ENCODE assay signal across 9 cellular contexts in genomic region chr9:1018121-1018520, GRCh38. TPM values are rescaled to one million over a fixed set of nuclear protein-coding genes. Genes with fewer than 3 reads are reported as not detected.
DNase-seq lines count a peak whose midpoint lies in the region; ATAC-seq and TF ChIP-seq lines count a peak whose summit lies in the region.
"Had no signal": no experiment of that assay in that cellular context is flagged by ENCODE, and none has a peak within 500 bp of the region (broad histone marks: within the 10 kb centered on the region; RNA-seq: fewer than 3 reads in every experiment).

No MANE protein-coding gene starts in this region.

- H2AFZ ChIP-seq in fibroblast of lung (ENCODE audit: low read length) = no peak overlapping the region

- no peaks in the 10 kb centered on the region for H3K79me2 ChIP-seq in fibroblast of lung (ENCODE audit: control insufficient read depth, insufficient read depth, low read length)

- no peak for TF ChIP-seq POLR2A in thyroid gland (IDR thresholded peaks at IDR 0.05)

- intact Hi-C loops in activated naive CD4-positive, alpha-beta T cell treated with anti-CD3 and anti-CD28 coated beads for 36 hours (cut with micrococcal nuclease) = loop anchor here (1.0 to 10.0 kb wide), 2 partner anchors 417 to 587 kb away; no protein-coding TSS in a partner anchor
- intact Hi-C loops in thyroid gland (cut with DNase I) = no loop called here
- intact Hi-C loops in CD14-positive monocyte (cut with micrococcal nuclease) = no loop called here

- ATAC-seq in HG02763 (IDR thresholded peaks at IDR 0.05; ENCODE audit: unreplicated experiment) = no peak
- ATAC-seq in GM19397 (IDR thresholded peaks at IDR 0.05; ENCODE audit: unreplicated experiment) = no peak

- H3K27ac ChIP-seq in fibroblast of lung (ENCODE audit: insufficient read depth, low read length) (no peak overlapping the region), thyroid gland (no peak overlapping the region)

- no peaks in the 10 kb centered on the region for H3K36me3 Mint-ChIP-seq in activated naive CD4-positive, alpha-beta T cell treated with anti-CD3 and anti-CD28 coated beads for 36 hours (ENCODE audit: low read depth)
- H3K36me3 Mint-ChIP-seq in CD14-positive monocyte = no peaks in the 10 kb centered on the region

- H3K9me3 ChIP-seq in NT2/D1 (ENCODE audit: insufficient read depth, low read length) (peaks cover 6% of the 10 kb centered on the region), fibroblast of lung (ENCODE audit: control insufficient read depth, insufficient read depth, low read depth, low read length) (no peaks in the 10 kb centered on the region), thyroid gland (no peaks in the 10 kb centered on the region)

- H4K20me1 ChIP-seq in fibroblast of lung (ENCODE audit: control insufficient read depth, extremely low read depth, insufficient read depth, low read length) = no peaks in the 10 kb centered on the region

- no peak overlapping the region for H3K4me3 ChIP-seq in NT2/D1 (ENCODE audit: insufficient read length, low read depth)
- no peak overlapping the region for H3K4me3 ChIP-seq in fibroblast of lung (replicated peaks in 1 of 4; ENCODE audit: control extremely low read depth in 1 of 4, insufficient read depth in 1 of 4, low read depth in 3 of 4, low read length in 4 of 4)
- no peak overlapping the region for H3K4me3 ChIP-seq in thyroid gland (replicated peaks in 1 of 3)

- H3K9ac ChIP-seq in NT2/D1 (ENCODE audit: insufficient read length, low read depth) (no peak overlapping the region), fibroblast of lung (ENCODE audit: insufficient read depth, low read length) (no peak overlapping the region)

- H3K27me3 Mint-ChIP-seq in activated naive CD4-positive, alpha-beta T cell treated with anti-CD3 and anti-CD28 coated beads for 36 hours (ENCODE audit: low read depth) = peaks cover 23% of the 10 kb centered on the region
- H3K27me3 Mint-ChIP-seq in CD14-positive monocyte (ENCODE audit: low read depth in 3 of 3) = peaks cover 15 to 46% (median 16%) of the 10 kb centered on the region in 3 donors

- H3K27ac Mint-ChIP-seq in activated naive CD4-positive, alpha-beta T cell treated with anti-CD3 and anti-CD28 coated beads for 36 hours = no peak overlapping the region
- peak overlapping the region in 1 of 7 donors; percentile 81 for H3K27ac Mint-ChIP-seq in CD14-positive monocyte

- H3K36me3 ChIP-seq in NT2/D1 (ENCODE audit: insufficient read depth, insufficient read length, low read length) (no peaks in the 10 kb centered on the region), fibroblast of lung (ENCODE audit: control insufficient read depth, insufficient read depth, low read length) (no peaks in the 10 kb centered on the region), thyroid gland (no peaks in the 10 kb centered on the region)

- H3K27me3 ChIP-seq in NT2/D1 (ENCODE audit: insufficient read depth, insufficient read length) (no peaks in the 10 kb centered on the region), fibroblast of lung (ENCODE audit: control insufficient read depth, insufficient read depth, low read length) (no peaks in the 10 kb centered on the region), thyroid gland (no peaks in the 10 kb centered on the region)

- 21 to 24% methylated on average over 10 of the region's 10 CpGs for WGBS in thyroid gland, 2 donors

- H3K9me3 Mint-ChIP-seq in activated naive CD4-positive, alpha-beta T cell treated with anti-CD3 and anti-CD28 coated beads for 36 hours = peaks cover 2% of the 10 kb centered on the region
- H3K9me3 Mint-ChIP-seq in CD14-positive monocyte = peaks cover 0 to 14% (median 10%) of the 10 kb centered on the region in 7 donors

- H3K4me1 Mint-ChIP-seq in activated naive CD4-positive, alpha-beta T cell treated with anti-CD3 and anti-CD28 coated beads for 36 hours (ENCODE audit: low read depth) = peaks cover 3% of the 10 kb centered on the region
- peaks cover 6% of the 10 kb centered on the region for H3K4me1 Mint-ChIP-seq in CD14-positive monocyte

- H3K4me2 ChIP-seq in fibroblast of lung (ENCODE audit: extremely low read depth, insufficient read depth, low read length) = no peak overlapping the region

- no peak overlapping the region for H3K4me3 Mint-ChIP-seq in activated naive CD4-positive, alpha-beta T cell treated with anti-CD3 and anti-CD28 coated beads for 36 hours
- H3K4me3 Mint-ChIP-seq in CD14-positive monocyte = peak overlapping the region in 1 of 2 donors; percentile 37

- CTCF ChIA-PET in activated naive CD4-positive, alpha-beta T cell treated with anti-CD3 and anti-CD28 coated beads for 36 hours (lab: Charles Lee) = interaction anchor here (0.8 to 2.6 kb wide), 2 partner anchors 9 to 14 kb away, joined by 4 to 14 read pairs; no protein-coding TSS in a partner anchor

- TF ChIP-seq CTCF in fibroblast of lung (conservative IDR thresholded peaks at IDR 0.05 in 1 of 2, IDR thresholded peaks at IDR 0.05 in 1 of 2; ENCODE audit: low read depth in 1 of 2, low read length in 2 of 2) (peak; percentile 16 to 29), thyroid gland (IDR thresholded peaks at IDR 0.05) (peak in 4 of 6 experiments; percentile 27 to 44 (median 38)), CD14-positive monocyte (IDR thresholded peaks at IDR 0.05) (no peak)

- DNase-seq in activated naive CD4-positive, alpha-beta T cell treated with anti-CD3 and anti-CD28 coated beads for 36 hours = peak; percentile 57
- DNase-seq in activated naive CD4-positive, alpha-beta T cell treated with Interleukin-2 at 50 U/mL for 16 hours = no peak
- peak; percentile 13 for DNase-seq in NT2/D1 (ENCODE audit: low read depth, low spot score)
- DNase-seq in fibroblast of lung (ENCODE audit: low read depth in 2 of 2) = no peak
- DNase-seq in thyroid gland = peak; percentile 31 to 41
- DNase-seq in CD14-positive monocyte (ENCODE audit: low spot score) = no peak
- DNase-seq: GF-D8 had no signal

- no peaks in the 10 kb centered on the region for H3K4me1 ChIP-seq in NT2/D1 (ENCODE audit: insufficient read depth, insufficient read length)
- no peaks in the 10 kb centered on the region for H3K4me1 ChIP-seq in fibroblast of lung (ENCODE audit: control insufficient read depth, extremely low read depth, insufficient read depth, low read length)
- H3K4me1 ChIP-seq in thyroid gland = no peaks in the 10 kb centered on the region

RNA-seq across cellular contexts. Expression of gene DMRT2, which starts 32.0 kb away (rescaled TPM):
- total RNA-seq in activated naive CD4-positive, alpha-beta T cell treated with anti-CD3 and anti-CD28 coated beads for 36 hours = not detected
- total RNA-seq in fibroblast of lung (not detected in 2 replicates), thyroid gland (under 1 TPM in 1 of 4 donors, not detected in 3; 0.45 TPM)
- polyA plus RNA-seq in fibroblast of lung (0.16 TPM in 1 of 2 replicates, not detected in the other), CD14-positive monocyte (not detected)
- 0.06 TPM in 1 of 2 replicates, not detected in the other for polyA plus RNA-seq in fibroblast of lung (2012)
- polyA minus RNA-seq in fibroblast of lung (ENCODE audit: low replicate concordance) = not detected in 2 replicates

RNA-seq across cellular contexts. Expression of gene DMRT3, which starts 41.7 kb away (rescaled TPM):
- total RNA-seq in activated naive CD4-positive, alpha-beta T cell treated with anti-CD3 and anti-CD28 coated beads for 36 hours = not detected
- total RNA-seq in fibroblast of lung (not detected in 2 replicates), thyroid gland (10 to 100 TPM in 1 of 4 donors, 1 to 10 TPM in 3; 2.5 to 26.1 (median 7.3) TPM)
- polyA plus RNA-seq in fibroblast of lung (not detected in 2 replicates), CD14-positive monocyte (not detected)
- not detected in 2 replicates for polyA plus RNA-seq in fibroblast of lung (2012)
- polyA minus RNA-seq in fibroblast of lung (ENCODE audit: low replicate concordance) = not detected in 2 replicates

Comparison
In these comparisons a context has a peak if more than half of its experiments do, and no peak if none do; other contexts are left out.
1. DNase-seq: peak in activated naive CD4-positive, alpha-beta T cell treated with anti-CD3 and anti-CD28 coated beads for 36 hours (single experiment), NT2/D1 (single experiment) and thyroid gland (2 of 2); none in activated naive CD4-positive, alpha-beta T cell treated with Interleukin-2 at 50 U/mL for 16 hours (single experiment), fibroblast of lung (0 of 2) and CD14-positive monocyte (single experiment).